ENCODE assay signal across 19 cellular contexts in genomic region chr11:126766425-126766824, GRCh38.
DNase-seq lines count a peak whose midpoint lies in the region; ATAC-seq and TF ChIP-seq lines count a peak whose summit lies in the region.
"Had no signal": no experiment of that assay in that cellular context is flagged by ENCODE, and none has a peak within 500 bp of the region (broad histone marks: within the 10 kb centered on the region; RNA-seq: fewer than 3 reads in every experiment).

No MANE protein-coding gene starts in this region.

- no peak overlapping the region for H2AFZ ChIP-seq in Loucy (ENCODE audit: low read length)

- H2AK5ac ChIP-seq in mesendoderm (ENCODE audit: low read length) = no peak overlapping the region

- no peaks in the 10 kb centered on the region for H3K79me1 ChIP-seq in mesendoderm (ENCODE audit: low read length)

- no peak overlapping the region for H3K4ac ChIP-seq in mesendoderm (ENCODE audit: low read depth, low read length)

- ATAC-seq in Panc1 (no peak), Right ventricle myocardium superior (ENCODE audit: poor library complexity) (no peak)
- ATAC-seq: effector memory CD8-positive, alpha-beta T cell; HepG2; psoas muscle; T-cell had no signal

- H3K4me1 ChIP-seq in Loucy (ENCODE audit: insufficient read depth, low read length, poor library complexity, severe bottlenecking) = no peaks in the 10 kb centered on the region
- no peaks in the 10 kb centered on the region for H3K4me1 ChIP-seq in Panc1 (ENCODE audit: control insufficient read depth, insufficient read depth, low read length)
- H3K4me1 ChIP-seq in mesendoderm (ENCODE audit: control insufficient read depth, low read depth, low read length) = no peaks in the 10 kb centered on the region
- H3K4me1 ChIP-seq: psoas muscle, tibial nerve had no signal

- H3K56ac ChIP-seq in mesendoderm (ENCODE audit: low read length) = no peak overlapping the region

- H3K36me3 Mint-ChIP-seq in osteocyte (ENCODE audit: unreplicated experiment) = no peaks in the 10 kb centered on the region
- H3K36me3 Mint-ChIP-seq: activated naive CD8-positive, alpha-beta T cell treated with anti-CD3 and anti-CD28 coated beads, Interleukin-2, amount 10 ng/mL, durations not matched to agents 7 days and 5 days; T-cell had no signal

- no peaks in the 10 kb centered on the region for H3K27me3 ChIP-seq in Loucy (ENCODE audit: insufficient read depth, low read length, poor library complexity, severe bottlenecking)
- H3K27me3 ChIP-seq in Panc1 (ENCODE audit: control insufficient read depth, insufficient read depth, low read length) = peaks cover 4% of the 10 kb centered on the region; the same call in 1 of the 2 replicates
- no peaks in the 10 kb centered on the region for H3K27me3 ChIP-seq in mesendoderm (ENCODE audit: insufficient read depth, low read length, poor library complexity)
- H3K27me3 ChIP-seq: tibial nerve had no signal

- no CpG with 5 or more reads among the region's 6 CpGs for WGBS in mesendoderm (ENCODE audit: extremely low coverage, insufficient coverage, low lambda C conversion rate)

- POLR2A ChIA-PET in Panc1 (lab: Charles Lee) = no interaction called here

- CTCF ChIA-PET in Panc1 (lab: Charles Lee) = no interaction called here

- H4K5ac ChIP-seq in mesendoderm (ENCODE audit: low read length) = no peak overlapping the region

- 0 out of 2 replicates have a peak, but pooled peaks have one; percentile 11 for TF ChIP-seq CTCF in Loucy (conservative IDR thresholded peaks at IDR 0.05; ENCODE audit: low read length)
- 0 out of 2 replicates have a peak, but pooled peaks have one; percentile 13 for TF ChIP-seq CTCF in Panc1 (IDR thresholded peaks at IDR 0.05)
- no peak for TF ChIP-seq CTCF in osteocyte (IDR thresholded peaks at IDR 0.05)

- H3K23ac ChIP-seq in mesendoderm (ENCODE audit: low read length) = no peak overlapping the region

- H3K4me1 Mint-ChIP-seq in osteocyte (ENCODE audit: unreplicated experiment) = peaks cover 5% of the 10 kb centered on the region
- H3K4me1 Mint-ChIP-seq: activated naive CD8-positive, alpha-beta T cell treated with anti-CD3 and anti-CD28 coated beads, Interleukin-2, amount 10 ng/mL, durations not matched to agents 7 days and 5 days; T-cell had no signal

- H3K36me3 ChIP-seq in Loucy (ENCODE audit: insufficient read depth, low read length) = no peaks in the 10 kb centered on the region
- H3K36me3 ChIP-seq in Panc1 (ENCODE audit: control insufficient read depth, insufficient read depth, low read length) = no peaks in the 10 kb centered on the region
- H3K36me3 ChIP-seq in mesendoderm (ENCODE audit: control insufficient read depth, insufficient read depth, low read length) = no peaks in the 10 kb centered on the region
- H3K36me3 ChIP-seq: tibial nerve had no signal

- BruUV-seq in Panc1 (replicated peaks; lab: Mats Ljungman, UMichigan) = no TSS peak

- H3K4me3 ChIP-seq in Loucy (ENCODE audit: low read length, poor library complexity, severe bottlenecking) (no peak overlapping the region), Panc1 (ENCODE audit: low read depth in 2 of 2, low read length in 2 of 2) (no peak overlapping the region), mesendoderm (ENCODE audit: low read length) (no peak overlapping the region)
- H3K4me3 ChIP-seq: psoas muscle, tibial nerve had no signal

- H2BK15ac ChIP-seq in mesendoderm (replicated peaks; ENCODE audit: low read depth) = no peak overlapping the region

- no peak overlapping the region for H4K8ac ChIP-seq in mesendoderm (ENCODE audit: low read depth, low read length)

- no peak overlapping the region for H3K27ac Mint-ChIP-seq in osteocyte (ENCODE audit: unreplicated experiment)
- H3K27ac Mint-ChIP-seq: activated naive CD8-positive, alpha-beta T cell treated with anti-CD3 and anti-CD28 coated beads, Interleukin-2, amount 10 ng/mL, durations not matched to agents 7 days and 5 days; effector memory CD8-positive, alpha-beta T cell; T-cell had no signal

- intact Hi-C loops in Panc1 (cut with micrococcal nuclease; ENCODE audit: unreplicated experiment) (no loop called here), Right ventricle myocardium superior (cut with DNase I) (no loop called here), head of caudate nucleus (cut with DNase I) (no loop called here)

- no peaks in the 10 kb centered on the region for H4K20me1 ChIP-seq in Loucy (ENCODE audit: insufficient read depth, low read length, poor library complexity, severe bottlenecking)

- in situ Hi-C loops in Panc1 (cut with HindIII; ENCODE audit: low pct_unique_long_range_greater_than_20kb, low sequenced_read_pairs) = no loop called here

- H3K79me2 ChIP-seq in Loucy (ENCODE audit: insufficient read depth, low read length) (no peaks in the 10 kb centered on the region), mesendoderm (ENCODE audit: control insufficient read depth, insufficient read depth, low read length) (no peaks in the 10 kb centered on the region)

- no peak overlapping the region for H3K4me3 Mint-ChIP-seq in osteocyte (ENCODE audit: unreplicated experiment)
- H3K4me3 Mint-ChIP-seq: activated naive CD8-positive, alpha-beta T cell treated with anti-CD3 and anti-CD28 coated beads, Interleukin-2, amount 10 ng/mL, durations not matched to agents 7 days and 5 days; effector memory CD8-positive, alpha-beta T cell; T-cell had no signal

- no peak overlapping the region for H2BK120ac ChIP-seq in mesendoderm (ENCODE audit: low read depth, low read length)

- H3K27ac ChIP-seq in Panc1 (ENCODE audit: low read length) = no peak overlapping the region
- H3K27ac ChIP-seq in mesendoderm (ENCODE audit: low read depth, low read length) = no peak overlapping the region
- H3K27ac ChIP-seq: psoas muscle, tibial nerve had no signal

- H3K9ac ChIP-seq in Loucy (ENCODE audit: low read depth, low read length, poor library complexity, severe bottlenecking) (no peak overlapping the region), mesendoderm (ENCODE audit: low read length) (no peak overlapping the region)

- H3K27me3 Mint-ChIP-seq in osteocyte (ENCODE audit: unreplicated experiment) = no peaks in the 10 kb centered on the region
- H3K27me3 Mint-ChIP-seq: activated naive CD8-positive, alpha-beta T cell treated with anti-CD3 and anti-CD28 coated beads, Interleukin-2, amount 10 ng/mL, durations not matched to agents 7 days and 5 days; effector memory CD8-positive, alpha-beta T cell had no signal

- no peak overlapping the region for H3K4me2 ChIP-seq in Loucy (ENCODE audit: low read depth, low read length, poor library complexity, severe bottlenecking)
- H3K4me2 ChIP-seq in mesendoderm (ENCODE audit: low read length) = no peak overlapping the region

- H3K9me2 ChIP-seq in Loucy (replicated peaks; ENCODE audit: low read depth, low read length) = no peaks in the 10 kb centered on the region

- DNase-seq in DMS153 treated with DMSO at 0.1 percent for 48 hours (lab: John Stamatoyannopoulos, UW; ENCODE audit: unreplicated experiment) = peak; percentile 23
- DNase-seq in Panc1 (ENCODE audit: low read depth, low spot score) = no peak
- DNase-seq in mesendoderm = peak; percentile 8
- no peak for DNase-seq in osteocyte (ENCODE audit: extremely low spot score, unreplicated experiment)
- no peak for DNase-seq in Right ventricle myocardium superior
- no peak for DNase-seq in head of caudate nucleus
- DNase-seq: activated CD4-positive, alpha-beta T cell treated with anti-CD3 and anti-CD28 coated beads, Interleukin-2, amount 50 U/mL, for 1 hour; activated CD8-positive, alpha-beta memory T cell treated with anti-CD3 and anti-CD28 coated beads, Interleukin-2, amount 50 U/mL, for 4 hours; activated naive CD8-positive, alpha-beta T cell treated with anti-CD3 and anti-CD28 coated beads, Interleukin-2, amount 10 ng/mL, durations not matched to agents 7 days and 5 days; effector memory CD8-positive, alpha-beta T cell; NCI-H1694 treated with DMSO at 0.1 percent for 48 hours; NCI-H446 treated with DMSO at 0.1 percent for 48 hours; psoas muscle; SHP77; stimulated activated naive CD4-positive, alpha-beta T cell treated with Interleukin-2 at 50 U/mL for 16 hours; T-cell had no signal

- H3K9me3 ChIP-seq in Loucy (ENCODE audit: insufficient read depth, low read depth, low read length) = no peaks in the 10 kb centered on the region
- no peaks in the 10 kb centered on the region for H3K9me3 ChIP-seq in Panc1 (ENCODE audit: control insufficient read depth, insufficient read depth, low read depth, low read length)
- H3K9me3 ChIP-seq: psoas muscle, tibial nerve had no signal

- no peaks in the 10 kb centered on the region for H3K9me3 Mint-ChIP-seq in osteocyte (ENCODE audit: unreplicated experiment)
- H3K9me3 Mint-ChIP-seq: activated naive CD8-positive, alpha-beta T cell treated with anti-CD3 and anti-CD28 coated beads, Interleukin-2, amount 10 ng/mL, durations not matched to agents 7 days and 5 days had no signal

- H2BK5ac ChIP-seq in mesendoderm (ENCODE audit: low read length) = no peak overlapping the region

- no peak overlapping the region for H3K18ac ChIP-seq in mesendoderm (ENCODE audit: low read length)

- H3F3A ChIP-seq in Loucy (ENCODE audit: low read depth) = no peaks in the 10 kb centered on the region

Comparison
In these comparisons a context has a peak if more than half of its experiments do, and no peak if none do; other contexts are left out.
1. DNase-seq: peak in DMS153 treated with DMSO at 0.1 percent for 48 hours (single experiment) and mesendoderm (single experiment); none in Panc1 (single experiment), osteocyte (single experiment), Right ventricle myocardium superior (single experiment) and head of caudate nucleus (0 of 42).